ENCODE assay signal across 8 cellular contexts in genomic region chr6:95203153-95203754, GRCh38.
DNase-seq lines count a peak whose midpoint lies in the region; ATAC-seq and TF ChIP-seq lines count a peak whose summit lies in the region.

No MANE protein-coding gene starts in this region.

- CTCF ChIA-PET in AG04450 (lab: Charles Lee): interaction anchor here (0.6 to 3.5 kb wide), 21 partner anchors 10 to 1320 kb away, joined by 3 to 25 read pairs (median 5); no protein-coding TSS in a partner anchor
- CTCF ChIA-PET in HEK293T (lab: Yijun Ruan, JAX): interaction anchor here (0.5 to 1.0 kb wide), 4 partner anchors 21 to 167 kb away, joined by 3 to 11 read pairs (median 4); no protein-coding TSS in a partner anchor

- H3K4me1 ChIP-seq in gastrocnemius medialis: no peaks in the 10 kb centered on the region

- no peaks in the 10 kb centered on the region for H3K36me3 Mint-ChIP-seq in stimulated activated memory B cell treated with anti-CD40 and anti-IgM and Interleukin-4, amounts not matched to agents 10 μg/mL and 1 μg/mL and 100 μg/mL, for 72 hours

- H3K27me3 ChIP-seq in AG04450 (ENCODE audit: control insufficient read depth, insufficient read depth, low read length) (no peaks in the 10 kb centered on the region), gastrocnemius medialis (no peaks in the 10 kb centered on the region)

- no peak overlapping the region for H3K27ac ChIP-seq in AG04450 (ENCODE audit: low read depth, low read length)
- no peak overlapping the region for H3K27ac ChIP-seq in gastrocnemius medialis

- H3K4me3 ChIP-seq in AG04450 (ENCODE audit: low read depth, low read length) (no peak overlapping the region), gastrocnemius medialis (no peak overlapping the region)

- no peaks in the 10 kb centered on the region for H3K4me1 Mint-ChIP-seq in stimulated activated memory B cell treated with anti-CD40 and anti-IgM and Interleukin-4, amounts not matched to agents 10 μg/mL and 1 μg/mL and 100 μg/mL, for 72 hours

- TF ChIP-seq CTCF in AG04450 (IDR thresholded peaks at IDR 0.05; ENCODE audit: low read depth, low read length): peak; percentile 66
- peak; percentile 57 for TF ChIP-seq CTCF in GM12874 (IDR thresholded peaks at IDR 0.05; ENCODE audit: insufficient read depth, low read depth, low read length)
- TF ChIP-seq CTCF in LNCAP (IDR thresholded peaks at IDR 0.05): peak; percentile 77
- peak in 1 of 5 experiments; percentile 44 for TF ChIP-seq CTCF in gastrocnemius medialis (IDR thresholded peaks at IDR 0.05 in 4 of 5, conservative IDR thresholded peaks at IDR 0.05 in 1 of 5)

- no peak for TF ChIP-seq POLR2A in gastrocnemius medialis (IDR thresholded peaks at IDR 0.05)

- H3K27me3 Mint-ChIP-seq in stimulated activated memory B cell treated with anti-CD40 and anti-IgM and Interleukin-4, amounts not matched to agents 10 μg/mL and 1 μg/mL and 100 μg/mL, for 72 hours: no peaks in the 10 kb centered on the region

- no peaks in the 10 kb centered on the region for H3K36me3 ChIP-seq in gastrocnemius medialis

- no peak overlapping the region for H3K27ac Mint-ChIP-seq in stimulated activated memory B cell treated with anti-CD40 and anti-IgM and Interleukin-4, amounts not matched to agents 10 μg/mL and 1 μg/mL and 100 μg/mL, for 72 hours

- ATAC-seq in stimulated activated memory B cell treated with anti-CD40 and anti-IgM and Interleukin-4, amounts not matched to agents 10 μg/mL and 1 μg/mL and 100 μg/mL, for 72 hours: peak; percentile 69
- ATAC-seq in gastrocnemius medialis: no peak

- DNase-seq in AG04450 (ENCODE audit: low read depth, low spot score) (peak; percentile 4), HEK293T (ENCODE audit: extremely low spot score) (peak; percentile 30), SKM-1 (lab: John Stamatoyannopoulos, UW; ENCODE audit: unreplicated experiment) (peak; percentile 30), foreskin melanocyte (peak; percentile 20), gastrocnemius medialis (no peak)

- POLR2A ChIA-PET in AG04450 (lab: Yijun Ruan, JAX): no interaction called here
- POLR2A ChIA-PET in HEK293T (lab: Yijun Ruan, JAX): no interaction called here

- no peaks in the 10 kb centered on the region for H3K9me3 ChIP-seq in AG04450 (ENCODE audit: control insufficient read depth, insufficient read depth, low read length)
- H3K9me3 ChIP-seq in gastrocnemius medialis: no peaks in the 10 kb centered on the region

- intact Hi-C loops in gastrocnemius medialis (cut with DNase I; ENCODE audit: low total_unique reads): no loop called here

- in situ Hi-C loops in gastrocnemius medialis (cut with MboI; ENCODE audit: low sequenced_read_pairs in 4 of 4): no loop called here

- H3K9me3 Mint-ChIP-seq in stimulated activated memory B cell treated with anti-CD40 and anti-IgM and Interleukin-4, amounts not matched to agents 10 μg/mL and 1 μg/mL and 100 μg/mL, for 72 hours: no peaks in the 10 kb centered on the region

- H3K4me3 Mint-ChIP-seq in stimulated activated memory B cell treated with anti-CD40 and anti-IgM and Interleukin-4, amounts not matched to agents 10 μg/mL and 1 μg/mL and 100 μg/mL, for 72 hours: no peak overlapping the region

TF ChIP-seq in HEK293T, 16 proteins besides CTCF, POLR2A, EP300 and RAD21:
- TF ChIP-seq NFRKB (IDR thresholded peaks at IDR 0.05) (no peak), SUZ12 (IDR thresholded peaks at IDR 0.05) (no peak), ELF4 (IDR thresholded peaks at IDR 0.05) (no peak), FOXA1 (IDR thresholded peaks at IDR 0.05) (no peak), FOXM1 (IDR thresholded peaks at IDR 0.05; ENCODE audit: borderline replicate concordance) (no peak), SP1 (IDR thresholded peaks at IDR 0.05) (no peak), HDGF (IDR thresholded peaks at IDR 0.05; ENCODE audit: borderline replicate concordance) (no peak), PKNOX1 (IDR thresholded peaks at IDR 0.05) (no peak)

Comparison
In these comparisons a context has a peak if more than half of its experiments do, and no peak if none do; other contexts are left out.
1. DNase-seq: peak in AG04450 (single experiment), HEK293T (single experiment), SKM-1 (single experiment) and foreskin melanocyte (single experiment); none in gastrocnemius medialis (0 of 2).